Comparison of ENCODE assay signal across 17 cellular contexts in the genomic region with DNA sequence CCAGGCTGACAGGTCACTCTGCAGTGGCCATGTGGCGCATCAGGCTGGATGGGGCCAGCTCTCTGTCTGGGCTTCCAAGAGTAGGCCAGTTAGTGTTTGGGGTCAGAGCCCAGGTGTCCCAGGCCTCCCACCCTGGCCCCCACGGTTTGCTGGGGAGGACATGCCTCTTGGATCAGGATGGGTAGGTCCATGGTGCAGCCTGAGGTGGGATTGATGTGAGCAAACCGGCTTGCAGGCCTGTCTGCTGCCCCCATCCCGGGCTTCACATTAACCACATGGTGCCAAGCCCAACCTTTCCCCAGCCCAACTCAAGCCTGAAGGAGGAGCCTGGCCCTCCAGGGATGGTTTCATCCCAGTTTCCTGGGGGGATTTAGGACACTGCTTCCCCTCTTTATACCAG. TPM values are rescaled to one million over a fixed set of nuclear protein-coding genes. Genes with fewer than 3 reads are reported as not detected.
"Had no signal": no experiment of that assay in that cellular context is flagged by ENCODE, and none has a peak within 500 bp of the region (broad histone marks: within the 10 kb centered on the region; RNA-seq: fewer than 3 reads in every experiment).

No MANE protein-coding gene starts in this region.

- H3K9me3 Mint-ChIP-seq: activated T-helper 1 cell treated with anti-CD3 and anti-CD28 coated beads, Interleukin-12 subunit alpha, Interleukin-12 subunit beta, Interleukin-2, Interleukin-4 antibody, amounts not matched to agents 30 ng/mL and 10 ng/mL and 1 ng/mL, durations not matched to agents 14 hours and 24 hours and 36 hours; nephron progenitor cell; stimulated activated memory B cell treated with anti-CD40 and anti-IgM and Interleukin-4, amounts not matched to agents 10 μg/mL and 1 μg/mL and 100 μg/mL, for 72 hours; WTC11 had no signal

- H3K9me3 ChIP-seq: tibial nerve had no signal

- H3K36me3 ChIP-seq: tibial nerve had no signal

- H3K27ac Mint-ChIP-seq: activated T-helper 1 cell treated with anti-CD3 and anti-CD28 coated beads, Interleukin-12 subunit alpha, Interleukin-12 subunit beta, Interleukin-2, Interleukin-4 antibody, amounts not matched to agents 30 ng/mL and 10 ng/mL and 1 ng/mL, durations not matched to agents 14 hours and 24 hours and 36 hours; nephron progenitor cell; stimulated activated memory B cell treated with anti-CD40 and anti-IgM and Interleukin-4, amounts not matched to agents 10 μg/mL and 1 μg/mL and 100 μg/mL, for 72 hours; WTC11 had no signal

- H3K36me3 Mint-ChIP-seq: stimulated activated memory B cell treated with anti-CD40 and anti-IgM and Interleukin-4, amounts not matched to agents 10 μg/mL and 1 μg/mL and 100 μg/mL, for 72 hours; WTC11 had no signal

- H3K27me3 Mint-ChIP-seq: stimulated activated memory B cell treated with anti-CD40 and anti-IgM and Interleukin-4, amounts not matched to agents 10 μg/mL and 1 μg/mL and 100 μg/mL, for 72 hours had no signal

- DNase-seq: activated CD4-positive, alpha-beta T cell treated with anti-CD3 and anti-CD28 coated beads for 48 hours; activated naive CD4-positive, alpha-beta T cell treated with Interleukin-2 at 50 U/mL for 16 hours; dorsolateral prefrontal cortex; hippocampal formation; kidney; left ventricle myocardium superior; nephron progenitor cell; stimulated activated CD4-positive, alpha-beta T cell treated with anti-CD3 and anti-CD28 coated beads, Interleukin-2, amount 100 ng/mL, for 48 hours; SW 1271 had no signal

- H3K4me3 Mint-ChIP-seq: activated T-helper 1 cell treated with anti-CD3 and anti-CD28 coated beads, Interleukin-12 subunit alpha, Interleukin-12 subunit beta, Interleukin-2, Interleukin-4 antibody, amounts not matched to agents 30 ng/mL and 10 ng/mL and 1 ng/mL, durations not matched to agents 14 hours and 24 hours and 36 hours; nephron progenitor cell; stimulated activated memory B cell treated with anti-CD40 and anti-IgM and Interleukin-4, amounts not matched to agents 10 μg/mL and 1 μg/mL and 100 μg/mL, for 72 hours; WTC11 had no signal

- H3K27me3 ChIP-seq: dorsolateral prefrontal cortex, tibial nerve had no signal

- H3K4me3 ChIP-seq: dorsolateral prefrontal cortex, tibial nerve had no signal

- H3K27ac ChIP-seq: dorsolateral prefrontal cortex, tibial nerve had no signal

- ATAC-seq: stimulated activated memory B cell treated with anti-CD40 and anti-IgM and Interleukin-4, amounts not matched to agents 10 μg/mL and 1 μg/mL and 100 μg/mL, for 72 hours; WTC11 had no signal

RNA-seq across cellular contexts. Expression of a gene that starts 39.2 kb away (rescaled TPM):
- total RNA-seq: glomerular endothelial cell, pulmonary artery endothelial cell had no signal

RNA-seq across cellular contexts. Expression of a gene that starts 53.2 kb away (rescaled TPM):
- total RNA-seq: activated T-helper 1 cell treated with anti-CD3 and anti-CD28 coated beads, Interleukin-12 subunit alpha, Interleukin-12 subunit beta, Interleukin-2, Interleukin-4 antibody, amounts not matched to agents 30 ng/mL and 10 ng/mL and 1 ng/mL, durations not matched to agents 14 hours and 24 hours and 36 hours; glomerular endothelial cell; kidney; mesenteric fat pad; pulmonary artery endothelial cell; T-helper 2 cell treated with Interferon-gamma antibody and Interleukin-4, amounts not matched to agents 100 ng/mL and 5 ng/mL, for 36 hours; WTC11 had no signal
